11 cellular contexts compared by ENCODE assay signal in the genomic region with DNA sequence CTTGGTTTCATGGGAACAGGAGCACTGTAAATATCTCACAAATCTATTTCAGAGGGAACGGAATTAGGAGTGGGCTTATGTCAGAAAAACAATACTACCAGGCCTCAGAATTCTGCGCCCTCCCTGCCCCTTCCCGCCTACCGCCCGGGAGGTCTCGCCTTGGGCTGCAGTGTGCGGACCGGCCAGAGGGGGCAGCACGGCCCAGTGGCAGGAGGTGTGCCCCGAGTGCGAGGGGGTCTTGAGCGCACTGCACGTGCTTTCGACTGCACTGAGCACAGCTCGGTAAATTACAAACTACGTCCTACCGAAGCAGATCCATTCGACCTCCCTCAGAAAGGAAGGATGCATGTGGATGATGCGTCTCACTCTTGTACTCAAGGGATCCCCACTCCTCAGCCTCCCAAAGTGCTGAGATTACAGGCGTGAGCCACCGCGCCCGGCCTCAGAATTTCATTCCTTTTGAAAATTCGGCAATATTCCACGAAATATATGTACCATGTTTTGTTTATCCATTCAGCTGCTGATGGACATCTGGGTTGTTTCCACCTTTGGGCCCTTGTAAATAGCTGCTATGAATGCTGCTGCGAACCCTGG.
DNase-seq lines count a peak whose midpoint lies in the region; ATAC-seq and TF ChIP-seq lines count a peak whose summit lies in the region.
"Had no signal": no experiment of that assay in that cellular context is flagged by ENCODE, and none has a peak within 500 bp of the region (broad histone marks: within the 10 kb centered on the region; RNA-seq: fewer than 3 reads in every experiment).

No MANE protein-coding gene starts in this region.

- no peak overlapping the region for H3K4me3 ChIP-seq in DND-41 (ENCODE audit: low read depth in 1 of 2, low read length in 2 of 2)
- H3K4me3 ChIP-seq: thyroid gland had no signal

- H3K9me3 ChIP-seq in DND-41 (ENCODE audit: insufficient read depth, low read length, severe bottlenecking) = peaks cover 13% of the 10 kb centered on the region
- H3K9me3 ChIP-seq: thyroid gland had no signal

- H2AFZ ChIP-seq in DND-41 (ENCODE audit: low read depth, low read length) = peak overlapping the region; percentile 44; the same call in 1 of the 2 replicates

- no peaks in the 10 kb centered on the region for H4K20me1 ChIP-seq in DND-41 (ENCODE audit: insufficient read depth, low read length)

- DNase-seq in DND-41 (peak; percentile 33), RWPE1 (ENCODE audit: low spot score) (no peak), germinal center (ENCODE audit: low spot score) (peak; percentile 27), NOMO-1 (lab: John Stamatoyannopoulos, UW; ENCODE audit: unreplicated experiment in 2 of 2) (no peak)
- DNase-seq: activated T-cell treated with anti-CD3 and anti-CD28 coated beads for 4 hours, NCI-H2029 treated with DMSO at 0.1 percent for 48 hours, thyroid gland had no signal

- ATAC-seq in DND-41 (ENCODE audit: insufficient read depth, low read depth) (peak; percentile 50; the same call in 1 of the 3 replicates), GM18498 (IDR thresholded peaks at IDR 0.05; ENCODE audit: unreplicated experiment) (no peak), HG03097 (IDR thresholded peaks at IDR 0.05; ENCODE audit: low FRiP score, unreplicated experiment) (no peak), GM18870 (IDR thresholded peaks at IDR 0.05; ENCODE audit: unreplicated experiment) (no peak)

- no peaks in the 10 kb centered on the region for H3K36me3 ChIP-seq in DND-41 (ENCODE audit: insufficient read depth, low read length)
- H3K36me3 ChIP-seq: thyroid gland had no signal

- H3K4me1 ChIP-seq in DND-41 (ENCODE audit: insufficient read depth, low read length) = peaks cover 3% of the 10 kb centered on the region
- H3K4me1 ChIP-seq: thyroid gland had no signal

- no peak overlapping the region for H3K9ac ChIP-seq in DND-41 (ENCODE audit: low read depth, low read length)

- CTCF ChIA-PET in RWPE1 (lab: Yijun Ruan, JAX) = interaction anchor here (0.9 kb wide), 1 partner anchor 9 kb away, joined by 3 read pairs; no protein-coding TSS in a partner anchor

- H3K27ac ChIP-seq in 22Rv1 (no peak overlapping the region), DND-41 (ENCODE audit: low read length) (no peak overlapping the region), RWPE1 (no peak overlapping the region)
- H3K27ac ChIP-seq: thyroid gland had no signal

- no peak overlapping the region for H3K4me2 ChIP-seq in DND-41 (ENCODE audit: insufficient read depth, low read length)

- H3K79me2 ChIP-seq in DND-41 (ENCODE audit: insufficient read depth, low read length) = no peaks in the 10 kb centered on the region

- H3K27me3 ChIP-seq in DND-41 (ENCODE audit: insufficient read depth, low read length, poor library complexity) = no peaks in the 10 kb centered on the region
- H3K27me3 ChIP-seq: thyroid gland had no signal

- peak; percentile 93 for TF ChIP-seq CTCF in 22Rv1 (IDR thresholded peaks at IDR 0.05)
- TF ChIP-seq CTCF in DND-41 (IDR thresholded peaks at IDR 0.05; ENCODE audit: borderline replicate concordance, extremely low read depth, low read length, poor library complexity, severe bottlenecking) = peak; percentile 65
- TF ChIP-seq CTCF in RWPE1 (conservative IDR thresholded peaks at IDR 0.05; ENCODE audit: low read depth) = 0 out of 2 replicates have a peak, but pooled peaks have one; percentile 21

- POLR2A ChIA-PET in RWPE1 (lab: Yijun Ruan, JAX; ENCODE audit: low non-redundant PET) = no interaction called here

Comparison
In these comparisons a context has a peak if more than half of its experiments do, and no peak if none do; other contexts are left out.
1. CTCF ChIP-seq: peak in every context shown above with its lines; median percentile 93 in 22Rv1; 65 in DND-41; 21 in RWPE1.
2. DNase-seq: peak in DND-41 (single experiment) and germinal center (single experiment); none in RWPE1 (single experiment) and NOMO-1 (0 of 2).